8 cellular contexts compared by ENCODE assay signal in genomic region chr13:29849071-29849541, GRCh38. TPM values are rescaled to one million over a fixed set of nuclear protein-coding genes. Genes with fewer than 3 reads are reported as not detected.
DNase-seq lines count a peak whose midpoint lies in the region; FAIRE-seq and TF ChIP-seq lines count a peak whose summit lies in the region.

No MANE protein-coding gene starts in this region.

- H3K9me3 ChIP-seq in stomach: no peaks in the 10 kb centered on the region

- peak overlapping the region; percentile 80 for H3K27ac ChIP-seq in C4-2B
- H3K27ac ChIP-seq in HL-60 (replicated peaks): peak overlapping the region; percentile 87
- peak overlapping the region; percentile 94 to 100 (median 100) for H3K27ac ChIP-seq in stomach

- H3K4me3 ChIP-seq in HL-60 (replicated peaks; ENCODE audit: insufficient read depth, low read length) (peak overlapping the region; percentile 82), lower leg skin (ENCODE audit: low read depth, poor library complexity, severe bottlenecking) (peak overlapping the region; percentile 90), stomach (peak overlapping the region; percentile 59 to 85 (median 71))

- H3K27me3 ChIP-seq in HL-60 (ENCODE audit: insufficient read depth, poor library complexity, severe bottlenecking) (no peaks in the 10 kb centered on the region), stomach (no peaks in the 10 kb centered on the region)

- H3K36me3 ChIP-seq in stomach: no peaks in the 10 kb centered on the region

- DNase-seq in HL-60 (ENCODE audit: low read depth in 1 of 2, low spot score in 1 of 2): peak; percentile 28 to 69
- DNase-seq in SKM-1 (lab: John Stamatoyannopoulos, UW; ENCODE audit: unreplicated experiment): peak; percentile 63
- peak; percentile 40 for DNase-seq in cerebellum (ENCODE audit: low spot score)
- DNase-seq in lower leg skin (ENCODE audit: low spot score in 2 of 2): peak in 1 of 2 donors; percentile 36
- no peak for DNase-seq in stomach
- DNase-seq in 8988T: no peak
- no peak for DNase-seq in urothelium cell line (ENCODE audit: low spot score)

- TF ChIP-seq POLR2A in lower leg skin (IDR thresholded peaks at IDR 0.05): no peak
- no peak for TF ChIP-seq POLR2A in stomach (IDR thresholded peaks at IDR 0.05)

- TF ChIP-seq CTCF in C4-2B (conservative IDR thresholded peaks at IDR 0.05) (no peak), HL-60 (IDR thresholded peaks at IDR 0.05; ENCODE audit: insufficient read depth, low read length) (no peak), lower leg skin (IDR thresholded peaks at IDR 0.05) (no peak), stomach (IDR thresholded peaks at IDR 0.05) (no peak)

- peaks cover 5 to 38% (median 24%) of the 10 kb centered on the region in 4 donors for H3K4me1 ChIP-seq in stomach

- TF ChIP-seq EP300 in stomach (IDR thresholded peaks at IDR 0.05): no peak

- FAIRE-seq in urothelium cell line (lab: Jason Lieb, UNC): no peak

- intact Hi-C loops in lower leg skin (cut with DNase I; ENCODE audit: low total_unique reads) (loop anchor here (5.0 kb wide), 1 partner anchor 263 kb away; no protein-coding TSS in a partner anchor), stomach (cut with DNase I; ENCODE audit: low total_unique reads) (no loop called here)

- 1% methylated on average over 20 of the region's 20 CpGs for WGBS in lower leg skin, 2 donors
- 0 to 1% (median 0%) methylated on average over 20 of the region's 20 CpGs for WGBS in stomach, 5 donors

RNA-seq across cellular contexts. Expression of gene UBL3, which starts 1.3 kb away (rescaled TPM):
- total RNA-seq in cerebellum (50.9 TPM), lower leg skin (10 to 100 TPM; 52.9 to 78.2 (median 58.9) TPM), stomach (100 to 1,000 TPM in 1 of 5 donors, 10 to 100 TPM in 4; 24.3 to 115 (median 45.5) TPM)
- 100 to 1,000 TPM in 1 of 3 donors, 10 to 100 TPM in 2; 21.5 to 100 (median 39.0) TPM for polyA plus RNA-seq in stomach

Comparison
In these comparisons a context has a peak if more than half of its experiments do, and no peak if none do; other contexts are left out.
1. DNase-seq: peak in HL-60 (2 of 2), SKM-1 (single experiment) and cerebellum (single experiment); none in stomach (single experiment), 8988T (single experiment) and urothelium cell line (single experiment).
2. Peak in every context shown above with its lines, with median percentiles within 50 percentile points of each other: H3K27ac ChIP-seq and H3K4me3 ChIP-seq.